Comparison of ENCODE assay signal across 2 cellular contexts in genomic region chr3:186993940-186994670, GRCh38.
TF ChIP-seq lines count a peak whose summit lies in the region.

No MANE protein-coding gene starts in this region.

TF ChIP-seq in GM23338, 12 proteins besides CTCF, POLR2A, EP300 and RAD21:
- TF ChIP-seq, protein P1, sequence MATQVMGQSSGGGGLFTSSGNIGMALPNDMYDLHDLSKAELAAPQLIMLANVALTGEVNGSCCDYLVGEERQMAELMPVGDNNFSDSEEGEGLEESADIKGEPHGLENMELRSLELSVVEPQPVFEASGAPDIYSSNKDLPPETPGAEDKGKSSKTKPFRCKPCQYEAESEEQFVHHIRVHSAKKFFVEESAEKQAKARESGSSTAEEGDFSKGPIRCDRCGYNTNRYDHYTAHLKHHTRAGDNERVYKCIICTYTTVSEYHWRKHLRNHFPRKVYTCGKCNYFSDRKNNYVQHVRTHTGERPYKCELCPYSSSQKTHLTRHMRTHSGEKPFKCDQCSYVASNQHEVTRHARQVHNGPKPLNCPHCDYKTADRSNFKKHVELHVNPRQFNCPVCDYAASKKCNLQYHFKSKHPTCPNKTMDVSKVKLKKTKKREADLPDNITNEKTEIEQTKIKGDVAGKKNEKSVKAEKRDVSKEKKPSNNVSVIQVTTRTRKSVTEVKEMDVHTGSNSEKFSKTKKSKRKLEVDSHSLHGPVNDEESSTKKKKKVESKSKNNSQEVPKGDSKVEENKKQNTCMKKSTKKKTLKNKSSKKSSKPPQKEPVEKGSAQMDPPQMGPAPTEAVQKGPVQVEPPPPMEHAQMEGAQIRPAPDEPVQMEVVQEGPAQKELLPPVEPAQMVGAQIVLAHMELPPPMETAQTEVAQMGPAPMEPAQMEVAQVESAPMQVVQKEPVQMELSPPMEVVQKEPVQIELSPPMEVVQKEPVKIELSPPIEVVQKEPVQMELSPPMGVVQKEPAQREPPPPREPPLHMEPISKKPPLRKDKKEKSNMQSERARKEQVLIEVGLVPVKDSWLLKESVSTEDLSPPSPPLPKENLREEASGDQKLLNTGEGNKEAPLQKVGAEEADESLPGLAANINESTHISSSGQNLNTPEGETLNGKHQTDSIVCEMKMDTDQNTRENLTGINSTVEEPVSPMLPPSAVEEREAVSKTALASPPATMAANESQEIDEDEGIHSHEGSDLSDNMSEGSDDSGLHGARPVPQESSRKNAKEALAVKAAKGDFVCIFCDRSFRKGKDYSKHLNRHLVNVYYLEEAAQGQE (IDR thresholded peaks at IDR 0.05; ENCODE audit: unreplicated experiment): no peak
- TF ChIP-seq NANOG (IDR thresholded peaks at IDR 0.05; ENCODE audit: borderline replicate concordance): no peak
- TF ChIP-seq EZH2phosphoT487 (IDR thresholded peaks at IDR 0.05; ENCODE audit: unreplicated experiment): no peak
- TF ChIP-seq ZNF331 (CRISPR knock-in tag; IDR thresholded peaks at IDR 0.05; ENCODE audit: low read depth): no peak
- no peak for TF ChIP-seq JUNB (IDR thresholded peaks at IDR 0.05; ENCODE audit: unreplicated experiment)

TF ChIP-seq in WTC11, 78 proteins besides CTCF, POLR2A, EP300 and RAD21 (continued from another document):
- no peak for TF ChIP-seq GABPB1 (CRISPR knock-in tag; IDR thresholded peaks at IDR 0.05)
- TF ChIP-seq, protein P2, sequence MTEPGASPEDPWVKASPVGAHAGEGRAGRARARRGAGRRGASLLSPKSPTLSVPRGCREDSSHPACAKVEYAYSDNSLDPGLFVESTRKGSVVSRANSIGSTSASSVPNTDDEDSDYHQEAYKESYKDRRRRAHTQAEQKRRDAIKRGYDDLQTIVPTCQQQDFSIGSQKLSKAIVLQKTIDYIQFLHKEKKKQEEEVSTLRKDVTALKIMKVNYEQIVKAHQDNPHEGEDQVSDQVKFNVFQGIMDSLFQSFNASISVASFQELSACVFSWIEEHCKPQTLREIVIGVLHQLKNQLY (CRISPR knock-in tag; IDR thresholded peaks at IDR 0.05): no peak
- TF ChIP-seq, protein P3, sequence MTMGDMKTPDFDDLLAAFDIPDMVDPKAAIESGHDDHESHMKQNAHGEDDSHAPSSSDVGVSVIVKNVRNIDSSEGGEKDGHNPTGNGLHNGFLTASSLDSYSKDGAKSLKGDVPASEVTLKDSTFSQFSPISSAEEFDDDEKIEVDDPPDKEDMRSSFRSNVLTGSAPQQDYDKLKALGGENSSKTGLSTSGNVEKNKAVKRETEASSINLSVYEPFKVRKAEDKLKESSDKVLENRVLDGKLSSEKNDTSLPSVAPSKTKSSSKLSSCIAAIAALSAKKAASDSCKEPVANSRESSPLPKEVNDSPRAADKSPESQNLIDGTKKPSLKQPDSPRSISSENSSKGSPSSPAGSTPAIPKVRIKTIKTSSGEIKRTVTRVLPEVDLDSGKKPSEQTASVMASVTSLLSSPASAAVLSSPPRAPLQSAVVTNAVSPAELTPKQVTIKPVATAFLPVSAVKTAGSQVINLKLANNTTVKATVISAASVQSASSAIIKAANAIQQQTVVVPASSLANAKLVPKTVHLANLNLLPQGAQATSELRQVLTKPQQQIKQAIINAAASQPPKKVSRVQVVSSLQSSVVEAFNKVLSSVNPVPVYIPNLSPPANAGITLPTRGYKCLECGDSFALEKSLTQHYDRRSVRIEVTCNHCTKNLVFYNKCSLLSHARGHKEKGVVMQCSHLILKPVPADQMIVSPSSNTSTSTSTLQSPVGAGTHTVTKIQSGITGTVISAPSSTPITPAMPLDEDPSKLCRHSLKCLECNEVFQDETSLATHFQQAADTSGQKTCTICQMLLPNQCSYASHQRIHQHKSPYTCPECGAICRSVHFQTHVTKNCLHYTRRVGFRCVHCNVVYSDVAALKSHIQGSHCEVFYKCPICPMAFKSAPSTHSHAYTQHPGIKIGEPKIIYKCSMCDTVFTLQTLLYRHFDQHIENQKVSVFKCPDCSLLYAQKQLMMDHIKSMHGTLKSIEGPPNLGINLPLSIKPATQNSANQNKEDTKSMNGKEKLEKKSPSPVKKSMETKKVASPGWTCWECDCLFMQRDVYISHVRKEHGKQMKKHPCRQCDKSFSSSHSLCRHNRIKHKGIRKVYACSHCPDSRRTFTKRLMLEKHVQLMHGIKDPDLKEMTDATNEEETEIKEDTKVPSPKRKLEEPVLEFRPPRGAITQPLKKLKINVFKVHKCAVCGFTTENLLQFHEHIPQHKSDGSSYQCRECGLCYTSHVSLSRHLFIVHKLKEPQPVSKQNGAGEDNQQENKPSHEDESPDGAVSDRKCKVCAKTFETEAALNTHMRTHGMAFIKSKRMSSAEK (CRISPR knock-in tag; IDR thresholded peaks at IDR 0.05; ENCODE audit: borderline replicate concordance): no peak
- no peak for TF ChIP-seq NFE2L1 (CRISPR knock-in tag; IDR thresholded peaks at IDR 0.05)
- TF ChIP-seq SMAD3 (CRISPR knock-in tag; IDR thresholded peaks at IDR 0.05; ENCODE audit: borderline replicate concordance): no peak
- no peak for TF ChIP-seq CBFB (CRISPR knock-in tag; IDR thresholded peaks at IDR 0.05; ENCODE audit: low read depth)
- TF ChIP-seq AFF4 (CRISPR knock-in tag; IDR thresholded peaks at IDR 0.05; ENCODE audit: borderline replicate concordance): no peak
- TF ChIP-seq HMGXB4 (CRISPR knock-in tag; IDR thresholded peaks at IDR 0.05): no peak
- no peak for TF ChIP-seq ZNF416 (CRISPR knock-in tag; IDR thresholded peaks at IDR 0.05)
- no peak for TF ChIP-seq CDX4 (CRISPR knock-in tag; IDR thresholded peaks at IDR 0.05; ENCODE audit: borderline replicate concordance)
